Comparison of ENCODE assay signal across 9 cellular contexts in genomic region chr6:106972500-106972899, GRCh38. TPM values are rescaled to one million over a fixed set of nuclear protein-coding genes. Genes with fewer than 3 reads are reported as not detected.
DNase-seq lines count a peak whose midpoint lies in the region; ATAC-seq and TF ChIP-seq lines count a peak whose summit lies in the region.
"Had no signal": no experiment of that assay in that cellular context is flagged by ENCODE, and none has a peak within 500 bp of the region (broad histone marks: within the 10 kb centered on the region; RNA-seq: fewer than 3 reads in every experiment).

No MANE protein-coding gene starts in this region.

- CTCF ChIA-PET in mammary epithelial cell (lab: Charles Lee; ENCODE audit: low non-redundant PET), result no interaction called here

- no TSS peak for BruUV-seq in mammary epithelial cell (replicated peaks; lab: Mats Ljungman, UMichigan)

- H3F3A ChIP-seq in DOHH2 (ENCODE audit: control insufficient read depth, insufficient read depth), result peaks cover 22% of the 10 kb centered on the region

- in situ Hi-C loops in mammary epithelial cell (cut with MboI; ENCODE audit: low sequenced_read_pairs in 2 of 2), result no loop called here

- H3K36me3 ChIP-seq in DOHH2 (ENCODE audit: control insufficient read depth, low read length), result peaks cover 46% of the 10 kb centered on the region
- peaks cover 3% of the 10 kb centered on the region for H3K36me3 ChIP-seq in mammary epithelial cell (ENCODE audit: insufficient read depth, low read length)

- no peaks in the 10 kb centered on the region for H3K36me3 Mint-ChIP-seq in naive thymus-derived CD8-positive, alpha-beta T cell

- intact Hi-C loops in mammary epithelial cell (cut with micrococcal nuclease), result no loop called here

- H3K4me3 Mint-ChIP-seq in naive thymus-derived CD8-positive, alpha-beta T cell, result peak overlapping the region in 6 of 10 donors; percentile 5 to 84 (median 55)

- peaks cover 4 to 26% (median 13%) of the 10 kb centered on the region in 4 donors for H3K4me1 Mint-ChIP-seq in naive thymus-derived CD8-positive, alpha-beta T cell

- H3K4me1 ChIP-seq in DOHH2 (ENCODE audit: control insufficient read depth, low read length) (peaks cover 31% of the 10 kb centered on the region), mammary epithelial cell (ENCODE audit: insufficient read depth, low read length) (peaks cover 7% of the 10 kb centered on the region)

- no peak overlapping the region for H3K27ac Mint-ChIP-seq in naive thymus-derived CD8-positive, alpha-beta T cell

- peak; percentile 36 for DNase-seq in NCI-H187 treated with DMSO at 0.1 percent for 48 hours (lab: John Stamatoyannopoulos, UW)
- DNase-seq in mammary epithelial cell, result peak; percentile 12
- no peak for DNase-seq in naive thymus-derived CD8-positive, alpha-beta T cell
- DNase-seq in activated CD4-positive, alpha-beta T cell treated with anti-CD3 and anti-CD28 coated beads, Interleukin-2, amount 50 U/mL, for 4 hours, result no peak
- DNase-seq in germinal center (ENCODE audit: low spot score), result no peak
- DNase-seq in stimulated activated CD4-positive, alpha-beta T cell treated with anti-CD3 and anti-CD28 coated beads, Interleukin-15, amount 100 ng/mL, for 24 hours, result no peak
- DNase-seq: T-helper 9 cell had no signal

- peak overlapping the region; percentile 93 for H3K4me3 ChIP-seq in DOHH2 (ENCODE audit: low read length)
- H3K4me3 ChIP-seq in mammary epithelial cell (replicated peaks in 1 of 3; ENCODE audit: insufficient read depth in 1 of 3, low read depth in 2 of 3, low read length in 3 of 3), result peak overlapping the region; percentile 50 to 78 (median 78)

- no peaks in the 10 kb centered on the region for H3K9me2 ChIP-seq in DOHH2 (replicated peaks; ENCODE audit: control insufficient read depth, low read length)

- H3K4me2 ChIP-seq in DOHH2 (ENCODE audit: low read length) (peak overlapping the region; percentile 83), mammary epithelial cell (ENCODE audit: insufficient read depth, low read depth, low read length) (peak overlapping the region; percentile 80)

- H3K9me3 ChIP-seq in DOHH2 (ENCODE audit: control insufficient read depth, insufficient read depth, low read length) (no peaks in the 10 kb centered on the region), mammary epithelial cell (replicated peaks; ENCODE audit: insufficient read depth, low read length) (no peaks in the 10 kb centered on the region)

- no peak overlapping the region for H3K27ac ChIP-seq in DOHH2 (ENCODE audit: low read depth, low read length)
- no peak overlapping the region for H3K27ac ChIP-seq in mammary epithelial cell (ENCODE audit: insufficient read depth, low read depth, low read length)

- WGBS in mammary epithelial cell (ENCODE audit: low coverage, missing lambda C conversion rate), result 91% methylated on average over 10 of the region's 10 CpGs

- H4K20me1 ChIP-seq in DOHH2 (ENCODE audit: control insufficient read depth, insufficient read depth, low read depth, low read length), result peaks cover 19% of the 10 kb centered on the region
- peaks cover 8% of the 10 kb centered on the region for H4K20me1 ChIP-seq in mammary epithelial cell (ENCODE audit: insufficient read depth, low read length)

- H3K9ac ChIP-seq in mammary epithelial cell (ENCODE audit: insufficient read depth, low read length), result peak overlapping the region; percentile 88

- no peak for ATAC-seq in naive thymus-derived CD8-positive, alpha-beta T cell
- ATAC-seq in HG03039 (IDR thresholded peaks at IDR 0.05; ENCODE audit: unreplicated experiment), result no peak

- POLR2A ChIA-PET in naive thymus-derived CD8-positive, alpha-beta T cell (lab: Charles Lee), result no interaction called here

- peaks cover 34 to 75% (median 44%) of the 10 kb centered on the region in 5 donors for H3K27me3 Mint-ChIP-seq in naive thymus-derived CD8-positive, alpha-beta T cell

- TF ChIP-seq CTCF in DOHH2 (IDR thresholded peaks at IDR 0.05; ENCODE audit: low read depth, low read length, poor library complexity, severe bottlenecking), result no peak
- TF ChIP-seq CTCF in mammary epithelial cell (conservative IDR thresholded peaks at IDR 0.05 in 1 of 2, IDR thresholded peaks at IDR 0.05 in 1 of 2; ENCODE audit: extremely low read depth in 1 of 2, insufficient read depth in 1 of 2, low read depth in 1 of 2, low read length in 2 of 2), result no peak

- peaks cover 38% of the 10 kb centered on the region for H3K79me2 ChIP-seq in DOHH2 (ENCODE audit: control insufficient read depth, low read length)
- H3K79me2 ChIP-seq in mammary epithelial cell (ENCODE audit: insufficient read depth, low read length), result peaks cover 35% of the 10 kb centered on the region

- H3K9me3 Mint-ChIP-seq in naive thymus-derived CD8-positive, alpha-beta T cell, result no peaks in the 10 kb centered on the region

- dilution Hi-C loops in mammary epithelial cell (cut with HindIII; ENCODE audit: low sequenced_read_pairs), result no loop called here

- H2AFZ ChIP-seq in mammary epithelial cell (ENCODE audit: low read depth, low read length), result no peak overlapping the region

- H3K27me3 ChIP-seq in DOHH2 (ENCODE audit: control insufficient read depth, low read length), result no peaks in the 10 kb centered on the region
- H3K27me3 ChIP-seq in mammary epithelial cell (ENCODE audit: insufficient read depth, low read length), result no peaks in the 10 kb centered on the region

RNA-seq across cellular contexts. Expression of gene CD24, which starts 2.0 kb away (rescaled TPM):
- 100 to 1,000 TPM; 299 to 397 TPM for total RNA-seq in mammary epithelial cell
- polyA plus RNA-seq in mammary epithelial cell, result 314 TPM
- 258 TPM for polyA minus RNA-seq in mammary epithelial cell
- total RNA-seq in naive thymus-derived CD8-positive, alpha-beta T cell, result 1 to 10 TPM; 3.4 to 4.4 TPM
- polyA plus RNA-seq in naive thymus-derived CD8-positive, alpha-beta T cell, result under 1 TPM in 1 of 3 donors, not detected in 2; 0.70 TPM

RNA-seq across cellular contexts. Expression of gene MTRES1, which starts 55.5 kb away (rescaled TPM):
- 10 to 100 TPM in 1 of 2 donors, 1 to 10 TPM in 1; 6.8 to 22.0 TPM for total RNA-seq in mammary epithelial cell
- polyA plus RNA-seq in mammary epithelial cell, result 9.3 TPM
- polyA minus RNA-seq in mammary epithelial cell, result 7.5 TPM
- total RNA-seq in naive thymus-derived CD8-positive, alpha-beta T cell, result 10 to 100 TPM; 21.4 to 22.1 TPM
- polyA plus RNA-seq in naive thymus-derived CD8-positive, alpha-beta T cell, result 10 to 100 TPM in 2 of 3 donors, 1 to 10 TPM in 1; 7.4 to 18.8 (median 17.0) TPM

Comparison
In these comparisons a context has a peak if more than half of its experiments do, and no peak if none do; other contexts are left out.
1. DNase-seq: peak in NCI-H187 treated with DMSO at 0.1 percent for 48 hours (single experiment) and mammary epithelial cell (single experiment); none in naive thymus-derived CD8-positive, alpha-beta T cell (0 of 10), activated CD4-positive, alpha-beta T cell treated with anti-CD3 and anti-CD28 coated beads, Interleukin-2, amount 50 U/mL, for 4 hours (0 of 2), germinal center (single experiment) and stimulated activated CD4-positive, alpha-beta T cell treated with anti-CD3 and anti-CD28 coated beads, Interleukin-15, amount 100 ng/mL, for 24 hours (single experiment).
2. RNA of gene CD24, which starts 2.0 kb away (total RNA-seq): 299 to 397 TPM in mammary epithelial cell; 3.4 to 4.4 TPM in naive thymus-derived CD8-positive, alpha-beta T cell; every median in the first group is over 10 times any median in the second.